ENCODE assay signal across 1 cellular context in the genomic region with DNA sequence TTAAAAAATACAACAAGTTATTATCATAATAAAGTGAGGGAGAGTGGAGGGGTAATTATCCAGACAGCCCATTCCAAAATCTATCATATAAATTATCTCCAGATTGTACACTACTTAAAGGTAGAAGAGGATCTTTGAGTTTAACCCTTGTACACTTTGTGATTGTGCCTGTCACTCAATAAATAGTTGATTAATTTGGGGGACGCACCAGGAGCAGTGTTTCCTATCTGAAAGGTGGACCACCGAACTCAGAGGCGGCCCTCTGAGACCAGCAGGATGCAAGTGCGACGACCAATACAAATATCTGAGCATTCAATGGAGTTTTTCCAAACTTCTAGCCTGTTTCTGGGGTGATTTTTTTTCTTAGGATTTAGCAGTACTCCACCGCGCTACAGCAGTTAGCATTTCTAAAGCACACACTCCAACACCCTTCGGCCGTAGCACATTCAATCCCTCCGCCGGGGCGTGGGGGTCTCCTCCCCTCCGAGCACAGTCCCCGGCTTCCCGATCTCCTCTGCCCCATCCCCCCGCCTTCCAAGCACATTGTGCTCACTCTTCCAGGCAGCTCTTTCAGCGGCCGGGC.
A peak's percentile ranks its signal among the peaks of the same experiment; 100 is the strongest.
TF ChIP-seq lines count a peak whose summit lies in the region.

No MANE protein-coding gene starts in this region.

TF ChIP-seq in WTC11, 78 proteins besides CTCF, POLR2A, EP300 and RAD21 (continued from another document):
- TF ChIP-seq HMGXB4 (CRISPR knock-in tag; IDR thresholded peaks at IDR 0.05) (no peak), TEAD1 (CRISPR knock-in tag; IDR thresholded peaks at IDR 0.05) (no peak), SOX15 (CRISPR knock-in tag; IDR thresholded peaks at IDR 0.05) (no peak), ETV6 (CRISPR knock-in tag; IDR thresholded peaks at IDR 0.05) (no peak), NR1H2 (CRISPR knock-in tag; IDR thresholded peaks at IDR 0.05) (no peak), FOXP1 (CRISPR knock-in tag; IDR thresholded peaks at IDR 0.05; ENCODE audit: borderline replicate concordance) (peak; percentile 27; the same call in 1 of the 2 replicates), ZNF138 (CRISPR knock-in tag; conservative IDR thresholded peaks at IDR 0.05) (no peak), ATF1 (CRISPR knock-in tag; IDR thresholded peaks at IDR 0.05) (no peak), NFE2L1 (CRISPR knock-in tag; IDR thresholded peaks at IDR 0.05) (peak; percentile 28; the same call in 1 of the 2 replicates), RELA (CRISPR knock-in tag; IDR thresholded peaks at IDR 0.05; ENCODE audit: borderline replicate concordance) (no peak), ZNF219 (CRISPR knock-in tag; IDR thresholded peaks at IDR 0.05; ENCODE audit: borderline replicate concordance) (no peak)
- TF ChIP-seq, protein P1, sequence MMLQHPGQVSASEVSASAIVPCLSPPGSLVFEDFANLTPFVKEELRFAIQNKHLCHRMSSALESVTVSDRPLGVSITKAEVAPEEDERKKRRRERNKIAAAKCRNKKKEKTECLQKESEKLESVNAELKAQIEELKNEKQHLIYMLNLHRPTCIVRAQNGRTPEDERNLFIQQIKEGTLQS (CRISPR knock-in tag; conservative IDR thresholded peaks at IDR 0.05) = no peak
- TF ChIP-seq, protein P2, sequence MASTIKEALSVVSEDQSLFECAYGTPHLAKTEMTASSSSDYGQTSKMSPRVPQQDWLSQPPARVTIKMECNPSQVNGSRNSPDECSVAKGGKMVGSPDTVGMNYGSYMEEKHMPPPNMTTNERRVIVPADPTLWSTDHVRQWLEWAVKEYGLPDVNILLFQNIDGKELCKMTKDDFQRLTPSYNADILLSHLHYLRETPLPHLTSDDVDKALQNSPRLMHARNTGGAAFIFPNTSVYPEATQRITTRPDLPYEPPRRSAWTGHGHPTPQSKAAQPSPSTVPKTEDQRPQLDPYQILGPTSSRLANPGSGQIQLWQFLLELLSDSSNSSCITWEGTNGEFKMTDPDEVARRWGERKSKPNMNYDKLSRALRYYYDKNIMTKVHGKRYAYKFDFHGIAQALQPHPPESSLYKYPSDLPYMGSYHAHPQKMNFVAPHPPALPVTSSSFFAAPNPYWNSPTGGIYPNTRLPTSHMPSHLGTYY (CRISPR knock-in tag; IDR thresholded peaks at IDR 0.05) = no peak
TF ChIP-seq in WTC11: peak in this region for 3.
